18 cellular contexts compared by ENCODE assay signal in the genomic region with DNA sequence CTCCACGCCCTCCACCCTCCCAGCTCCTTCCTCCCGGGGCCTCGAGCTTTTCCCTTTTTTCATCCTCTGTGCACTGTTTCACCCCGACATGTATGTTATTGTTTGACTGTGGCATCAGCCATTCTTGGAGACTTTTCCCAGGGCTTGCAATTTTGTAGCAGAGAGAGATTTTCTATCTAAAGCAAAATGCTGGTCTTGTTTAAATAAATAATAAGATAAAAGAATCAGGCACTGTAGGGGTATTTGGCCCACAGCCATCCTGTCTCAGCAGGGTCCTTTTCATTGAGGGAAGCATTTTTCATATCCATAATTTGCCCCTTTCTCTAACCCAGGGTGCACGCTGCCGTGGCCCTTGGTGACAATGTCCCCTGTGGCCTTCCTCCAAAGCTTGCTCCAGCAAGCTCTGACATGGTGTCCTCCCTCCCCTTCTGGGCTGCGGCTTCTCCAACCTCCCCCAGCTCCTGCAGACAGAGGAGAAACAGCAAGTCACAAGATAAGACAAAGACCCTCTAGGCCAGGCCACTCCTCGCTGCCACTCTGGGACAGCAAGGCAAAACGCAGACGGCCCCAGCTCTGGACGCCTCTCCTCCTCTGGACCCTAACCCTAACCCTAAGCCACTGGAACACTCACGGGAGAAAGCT.
DNase-seq lines count a peak whose midpoint lies in the region; ATAC-seq and TF ChIP-seq lines count a peak whose summit lies in the region.
"Had no signal": no experiment of that assay in that cellular context is flagged by ENCODE, and none has a peak within 500 bp of the region (broad histone marks: within the 10 kb centered on the region; RNA-seq: fewer than 3 reads in every experiment).

No MANE protein-coding gene starts in this region.

- H3K4me3 Mint-ChIP-seq in nephron progenitor cell (peak overlapping the region; percentile 73), type B pancreatic cell (no peak overlapping the region)

- intact Hi-C loops in left ventricle myocardium inferior (cut with micrococcal nuclease) = loop anchor here (10.0 kb wide), 1 partner anchor 1038 kb away; no protein-coding TSS in a partner anchor
- intact Hi-C loops in Right ventricle myocardium superior (cut with DNase I) = loop anchor here (5.0 to 10.0 kb wide), 3 partner anchors 148 to 1026 kb away; a partner anchor contains a TSS

- H3K27ac Mint-ChIP-seq in nephron progenitor cell = no peak overlapping the region
- H3K27ac Mint-ChIP-seq in type B pancreatic cell = peak overlapping the region; percentile 75
- H3K27ac Mint-ChIP-seq: activated CD4-positive, alpha-beta memory T cell treated with anti-CD3 and anti-CD28 coated beads, Interleukin-2, amount 10 ng/mL, durations not matched to agents 7 days and 5 days; activated T-helper 1 cell treated with anti-CD3 and anti-CD28 coated beads, Interleukin-12 subunit alpha, Interleukin-12 subunit beta, Interleukin-2, Interleukin-4 antibody, amounts not matched to agents 30 ng/mL and 10 ng/mL and 1 ng/mL, durations not matched to agents 14 hours and 24 hours and 36 hours; CD4-positive, CD25-positive, alpha-beta regulatory T cell; dendritic cell treated with granulocyte-macrophage colony-stimulating factor and Interleukin-4, amounts not matched to agents 40 ng/mL and 50 ng/mL, for 4 days had no signal

- H3K4me1 Mint-ChIP-seq in nephron progenitor cell (peaks cover 22% of the 10 kb centered on the region), type B pancreatic cell (ENCODE audit: unreplicated experiment) (peaks cover 46% of the 10 kb centered on the region)

- H3K27me3 Mint-ChIP-seq in nephron progenitor cell (ENCODE audit: low read depth, poor library complexity) (peaks cover 28% of the 10 kb centered on the region), type B pancreatic cell (no peaks in the 10 kb centered on the region)

- H3K36me3 Mint-ChIP-seq in nephron progenitor cell (ENCODE audit: low read depth) (peaks cover 5% of the 10 kb centered on the region), type B pancreatic cell (peaks cover 4% of the 10 kb centered on the region)
- H3K36me3 Mint-ChIP-seq: CD4-positive, CD25-positive, alpha-beta regulatory T cell had no signal

- no peak for TF ChIP-seq CTCF in left ventricle myocardium inferior (IDR thresholded peaks at IDR 0.05; ENCODE audit: borderline replicate concordance)
- TF ChIP-seq CTCF in coronary artery (IDR thresholded peaks at IDR 0.05) = no peak
- TF ChIP-seq CTCF in nephron progenitor cell (IDR thresholded peaks at IDR 0.05) = no peak
- no peak for TF ChIP-seq CTCF in type B pancreatic cell (conservative IDR thresholded peaks at IDR 0.05)

- peaks cover 26% of the 10 kb centered on the region for H3K4me1 ChIP-seq in left ventricle myocardium inferior

- H3K36me3 ChIP-seq in left ventricle myocardium inferior = no peaks in the 10 kb centered on the region
- H3K36me3 ChIP-seq: Peyer's patch had no signal

- H3K4me3 ChIP-seq in left ventricle myocardium inferior = no peak overlapping the region
- peak overlapping the region; percentile 81 for H3K4me3 ChIP-seq in coronary artery

- no peaks in the 10 kb centered on the region for H3K27me3 ChIP-seq in left ventricle myocardium inferior (ENCODE audit: low read depth)
- H3K27me3 ChIP-seq: Peyer's patch had no signal

- ATAC-seq in Right ventricle myocardium superior (ENCODE audit: poor library complexity) = no peak

- no peaks in the 10 kb centered on the region for H3K9me3 Mint-ChIP-seq in nephron progenitor cell
- H3K9me3 Mint-ChIP-seq in type B pancreatic cell = peaks cover 3% of the 10 kb centered on the region
- H3K9me3 Mint-ChIP-seq: activated CD4-positive, alpha-beta memory T cell treated with anti-CD3 and anti-CD28 coated beads, Interleukin-2, amount 10 ng/mL, durations not matched to agents 7 days and 5 days; activated T-helper 1 cell treated with anti-CD3 and anti-CD28 coated beads, Interleukin-12 subunit alpha, Interleukin-12 subunit beta, Interleukin-2, Interleukin-4 antibody, amounts not matched to agents 30 ng/mL and 10 ng/mL and 1 ng/mL, durations not matched to agents 14 hours and 24 hours and 36 hours; CD4-positive, CD25-positive, alpha-beta regulatory T cell; dendritic cell treated with granulocyte-macrophage colony-stimulating factor and Interleukin-4, amounts not matched to agents 40 ng/mL and 50 ng/mL, for 4 days had no signal

- H3K9me3 ChIP-seq in left ventricle myocardium inferior (replicated peaks) = no peaks in the 10 kb centered on the region
- H3K9me3 ChIP-seq: Peyer's patch had no signal

- DNase-seq in left ventricle myocardium inferior = no peak
- DNase-seq in Right ventricle myocardium superior = no peak
- DNase-seq in coronary artery (ENCODE audit: low spot score) = no peak
- no peak for DNase-seq in nephron progenitor cell
- no peak for DNase-seq in type B pancreatic cell (ENCODE audit: extremely low spot score, unreplicated experiment)
- DNase-seq in SIG-M5 (lab: John Stamatoyannopoulos, UW) = no peak
- DNase-seq in NCI-H2196 (lab: John Stamatoyannopoulos, UW; ENCODE audit: unreplicated experiment) = no peak
- no peak for DNase-seq in COLO668 (lab: John Stamatoyannopoulos, UW; ENCODE audit: unreplicated experiment)
- DNase-seq: activated CD4-positive, alpha-beta memory T cell treated with anti-CD3 and anti-CD28 coated beads, Interleukin-2, amount 10 ng/mL, durations not matched to agents 7 days and 5 days; CD4-positive, CD25-positive, alpha-beta regulatory T cell; kidney glomerular epithelial cell; NCI-H526 treated with DMSO at 0.1 percent for 48 hours; Peyer's patch; stimulated activated CD4-positive, alpha-beta T cell treated with anti-CD3 and anti-CD28 coated beads, Interleukin-4, amount 100 ng/mL, for 1 hour; stimulated activated CD8-positive, alpha-beta memory T cell treated with anti-CD3 and anti-CD28 coated beads, Interleukin-4, amount 100 ng/mL, for 48 hours; SW 1271 had no signal

- H3K27ac ChIP-seq in left ventricle myocardium inferior (replicated peaks) = peak overlapping the region; percentile 79
- peak overlapping the region; percentile 76 to 96 for H3K27ac ChIP-seq in coronary artery
- H3K27ac ChIP-seq: Peyer's patch had no signal
